Comparison of ENCODE assay signal across 8 cellular contexts in genomic region chr13:102400619-102401125, GRCh38. TPM values are rescaled to one million over a fixed set of nuclear protein-coding genes. Genes with fewer than 3 reads are reported as not detected.
DNase-seq lines count a peak whose midpoint lies in the region; ATAC-seq and FAIRE-seq lines count a peak whose summit lies in the region.

No MANE protein-coding gene starts in this region.

- no peaks in the 10 kb centered on the region for H3K9me3 ChIP-seq in small intestine (ENCODE audit: control insufficient read depth, low read depth)

- ATAC-seq in Right ventricle myocardium inferior (peak; percentile 55), HG02884 (IDR thresholded peaks at IDR 0.05; ENCODE audit: unreplicated experiment) (no peak), GM21786 (IDR thresholded peaks at IDR 0.05; ENCODE audit: unreplicated experiment) (no peak)

- intact Hi-C loops in Right ventricle myocardium inferior (cut with DNase I) (loop anchor here (5.0 kb wide), 2 partner anchors 203 to 458 kb away; no protein-coding TSS in a partner anchor), cardiac septum (cut with DNase I) (no loop called here)

- H3K4me1 ChIP-seq in small intestine (ENCODE audit: control insufficient read depth in 2 of 2, insufficient read depth in 1 of 2, low read depth in 1 of 2, low read length in 1 of 2), result no peaks in the 10 kb centered on the region

- peaks cover 6 to 19% of the 10 kb centered on the region in 2 donors for H3K27me3 ChIP-seq in small intestine (ENCODE audit: control insufficient read depth in 2 of 2, insufficient read depth in 2 of 2, low read length in 2 of 2)

- no peak for FAIRE-seq in small intestine (lab: Jason Lieb, UNC)

- DNase-seq in Right ventricle myocardium inferior (ENCODE audit: missing footprints), result peak; percentile 70
- DNase-seq in cardiac septum (ENCODE audit: low spot score), result no peak
- DNase-seq in small intestine, result no peak
- no peak for DNase-seq in NCI-H526 (lab: John Stamatoyannopoulos, UW)

- H3K4me3 ChIP-seq in iPS-11a (ENCODE audit: low read depth, low read length) (peak overlapping the region; percentile 52), small intestine (ENCODE audit: low read depth in 1 of 2, low read length in 2 of 2) (peak overlapping the region; percentile 21 to 24)

- H3K27ac ChIP-seq in angular gyrus (ENCODE audit: low read depth, low read length), result peak overlapping the region; percentile 87
- H3K27ac ChIP-seq in small intestine (ENCODE audit: low read depth in 1 of 2, low read length in 1 of 2), result no peak overlapping the region

- H3K36me3 ChIP-seq in small intestine (ENCODE audit: control insufficient read depth in 2 of 2, insufficient read depth in 2 of 2, low read length in 2 of 2), result no peaks in the 10 kb centered on the region

- 1 to 5% (median 3%) methylated on average over 25 of the region's 25 CpGs for WGBS in small intestine, 3 donors

RNA-seq across cellular contexts. Expression of gene FGF14, which starts 1.2 kb away (rescaled TPM):
- total RNA-seq in Right ventricle myocardium inferior (3.6 TPM), cardiac septum (4.8 TPM)
- under 1 TPM in 2 of 3 donors, not detected in 1; under 0.01 to 0.31 TPM for polyA plus RNA-seq in small intestine
